ENCODE assay signal across 8 cellular contexts in the genomic region with DNA sequence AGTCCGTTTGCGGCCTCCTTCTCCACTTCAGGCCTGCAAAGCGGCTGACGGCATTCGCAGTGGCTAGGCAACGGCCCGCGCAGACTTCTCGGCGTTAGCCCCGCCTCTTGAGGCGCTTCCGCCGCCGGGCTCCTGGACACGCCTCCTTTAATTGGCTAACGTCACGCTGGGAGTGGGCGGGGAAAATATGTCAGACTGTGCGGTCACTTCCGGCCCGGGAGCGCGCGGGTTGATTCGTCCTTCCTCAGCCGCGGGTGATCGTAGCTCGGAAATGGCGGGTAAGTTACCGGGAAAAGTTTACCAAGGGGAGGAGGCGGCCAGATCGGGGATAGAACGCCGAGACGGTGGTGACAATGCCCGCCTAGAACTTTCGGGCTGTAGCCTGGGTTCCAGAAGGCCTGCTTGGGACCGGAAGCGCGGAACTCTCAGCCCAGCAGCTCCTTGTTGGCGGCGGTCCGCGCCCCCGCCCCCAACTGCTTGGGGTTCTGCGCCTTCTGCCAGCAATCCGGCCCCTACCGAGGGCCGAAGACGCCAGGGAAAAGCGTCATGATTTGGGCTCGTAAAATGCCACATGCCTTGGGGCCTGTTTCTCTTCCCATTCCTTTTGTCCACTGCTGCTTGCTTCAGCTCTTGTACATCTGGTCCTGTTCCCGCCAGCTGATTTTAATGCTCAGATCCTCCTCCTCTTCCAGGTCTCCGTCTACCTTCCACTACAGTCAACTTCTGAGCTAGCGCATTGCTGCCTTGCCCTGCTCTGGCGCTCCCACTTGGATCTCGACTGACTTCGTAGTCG. TPM values are rescaled to one million over a fixed set of nuclear protein-coding genes. Genes with fewer than 3 reads are reported as not detected.
A peak's percentile ranks its signal among the peaks of the same experiment; 100 is the strongest.
DNase-seq lines count a peak whose midpoint lies in the region; ATAC-seq and TF ChIP-seq lines count a peak whose summit lies in the region.

A gene with protein sequence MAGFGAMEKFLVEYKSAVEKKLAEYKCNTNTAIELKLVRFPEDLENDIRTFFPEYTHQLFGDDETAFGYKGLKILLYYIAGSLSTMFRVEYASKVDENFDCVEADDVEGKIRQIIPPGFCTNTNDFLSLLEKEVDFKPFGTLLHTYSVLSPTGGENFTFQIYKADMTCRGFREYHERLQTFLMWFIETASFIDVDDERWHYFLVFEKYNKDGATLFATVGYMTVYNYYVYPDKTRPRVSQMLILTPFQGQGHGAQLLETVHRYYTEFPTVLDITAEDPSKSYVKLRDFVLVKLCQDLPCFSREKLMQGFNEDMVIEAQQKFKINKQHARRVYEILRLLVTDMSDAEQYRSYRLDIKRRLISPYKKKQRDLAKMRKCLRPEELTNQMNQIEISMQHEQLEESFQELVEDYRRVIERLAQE (plus strand): TSS at position 232 of the 793 bp plus-strand sequence. CDS start 40 bp downstream, at position 272.

- no peak for TF ChIP-seq POLR2A in spleen (IDR thresholded peaks at IDR 0.05)

- ATAC-seq in GM19023 (IDR thresholded peaks at IDR 0.05; ENCODE audit: unreplicated experiment) (peak; percentile 99), HG03280 (IDR thresholded peaks at IDR 0.05; ENCODE audit: unreplicated experiment) (peak; percentile 98)

- peaks cover 0 to 25% (median 6%) of the 10 kb centered on the region in 6 donors for H3K36me3 ChIP-seq in spleen

- peak within 1 kb of the TSS; percentile 82 to 97 (median 95) for H3K4me3 ChIP-seq in spleen

- H3K27me3 ChIP-seq in spleen (replicated peaks in 1 of 7) = no peaks in the 10 kb centered on the region

- intact Hi-C loops in spleen (cut with DNase I; ENCODE audit: low total_unique reads) = no loop called here

- peak; percentile 96 for DNase-seq in AG08396 (ENCODE audit: low spot score)
- DNase-seq in NCI-H345 treated with DMSO at 0.1 percent for 48 hours (lab: John Stamatoyannopoulos, UW; ENCODE audit: unreplicated experiment) = peak; percentile 98
- peak; percentile 90 to 95 (median 94) for DNase-seq in activated CD4-positive, CD25-positive, alpha-beta regulatory T cell (lab: John Stamatoyannopoulos, UW)
- peak; percentile 96 for DNase-seq in central memory CD4-positive, alpha-beta T cell
- DNase-seq in inferior parietal cortex (ENCODE audit: extremely low spot score) = peak; percentile 99
- DNase-seq in spleen = peak; percentile 99

- no peak for TF ChIP-seq CTCF in spleen (IDR thresholded peaks at IDR 0.05 in 8 of 11, conservative IDR thresholded peaks at IDR 0.05 in 3 of 11)

- WGBS in spleen, 5 donors = 0 to 1% (median 0%) methylated on average over 48 to 61 of the region's 61 CpGs

- H3K4me1 ChIP-seq in spleen = peaks cover 6 to 57% (median 48%) of the 10 kb centered on the region in 6 donors

- peak within 1 kb of the TSS; percentile 95 to 98 (median 96) for H3K27ac ChIP-seq in spleen

- H3K9me3 ChIP-seq in spleen = no peaks in the 10 kb centered on the region

RNA-seq across cellular contexts. Expression of the gene that starts here (rescaled TPM):
- 10 to 100 TPM; 29.6 to 41.9 (median 35.1) TPM for total RNA-seq in spleen
- polyA plus RNA-seq in spleen = 10 to 100 TPM; 22.1 to 36.1 (median 30.1) TPM

Comparison
In these comparisons a context has a peak if more than half of its experiments do, and no peak if none do; other contexts are left out.
1. Peak in every context shown above with its lines: DNase-seq, ATAC-seq, H3K4me3 ChIP-seq and H3K27ac ChIP-seq.